ENCODE assay signal across 1 cellular context in the genomic region with DNA sequence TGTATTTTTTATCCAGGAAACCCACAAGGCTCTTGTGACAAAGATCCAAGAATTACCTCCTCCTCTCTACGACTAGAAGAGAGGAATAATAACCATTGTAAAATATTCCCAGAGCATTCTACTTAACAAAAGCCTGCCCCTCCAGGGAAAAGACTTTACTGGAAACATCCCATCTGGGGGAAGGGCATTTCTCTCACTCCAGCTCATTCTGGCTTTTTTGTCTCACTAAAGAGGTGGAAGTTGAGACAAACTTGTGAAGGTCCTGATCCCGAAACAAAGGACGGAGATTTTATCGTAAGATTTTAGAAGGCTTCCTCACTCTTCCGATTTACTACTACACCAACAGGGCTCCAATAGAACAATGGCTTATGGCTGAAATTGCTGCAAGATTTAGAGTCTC.
TF ChIP-seq lines count a peak whose summit lies in the region.

No MANE protein-coding gene starts in this region.

TF ChIP-seq in GM23338, 12 proteins besides CTCF, POLR2A, EP300 and RAD21 (continued from another document):
- TF ChIP-seq, protein P1, sequence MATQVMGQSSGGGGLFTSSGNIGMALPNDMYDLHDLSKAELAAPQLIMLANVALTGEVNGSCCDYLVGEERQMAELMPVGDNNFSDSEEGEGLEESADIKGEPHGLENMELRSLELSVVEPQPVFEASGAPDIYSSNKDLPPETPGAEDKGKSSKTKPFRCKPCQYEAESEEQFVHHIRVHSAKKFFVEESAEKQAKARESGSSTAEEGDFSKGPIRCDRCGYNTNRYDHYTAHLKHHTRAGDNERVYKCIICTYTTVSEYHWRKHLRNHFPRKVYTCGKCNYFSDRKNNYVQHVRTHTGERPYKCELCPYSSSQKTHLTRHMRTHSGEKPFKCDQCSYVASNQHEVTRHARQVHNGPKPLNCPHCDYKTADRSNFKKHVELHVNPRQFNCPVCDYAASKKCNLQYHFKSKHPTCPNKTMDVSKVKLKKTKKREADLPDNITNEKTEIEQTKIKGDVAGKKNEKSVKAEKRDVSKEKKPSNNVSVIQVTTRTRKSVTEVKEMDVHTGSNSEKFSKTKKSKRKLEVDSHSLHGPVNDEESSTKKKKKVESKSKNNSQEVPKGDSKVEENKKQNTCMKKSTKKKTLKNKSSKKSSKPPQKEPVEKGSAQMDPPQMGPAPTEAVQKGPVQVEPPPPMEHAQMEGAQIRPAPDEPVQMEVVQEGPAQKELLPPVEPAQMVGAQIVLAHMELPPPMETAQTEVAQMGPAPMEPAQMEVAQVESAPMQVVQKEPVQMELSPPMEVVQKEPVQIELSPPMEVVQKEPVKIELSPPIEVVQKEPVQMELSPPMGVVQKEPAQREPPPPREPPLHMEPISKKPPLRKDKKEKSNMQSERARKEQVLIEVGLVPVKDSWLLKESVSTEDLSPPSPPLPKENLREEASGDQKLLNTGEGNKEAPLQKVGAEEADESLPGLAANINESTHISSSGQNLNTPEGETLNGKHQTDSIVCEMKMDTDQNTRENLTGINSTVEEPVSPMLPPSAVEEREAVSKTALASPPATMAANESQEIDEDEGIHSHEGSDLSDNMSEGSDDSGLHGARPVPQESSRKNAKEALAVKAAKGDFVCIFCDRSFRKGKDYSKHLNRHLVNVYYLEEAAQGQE (IDR thresholded peaks at IDR 0.05; ENCODE audit: unreplicated experiment) = no peak
- TF ChIP-seq, protein P2, sequence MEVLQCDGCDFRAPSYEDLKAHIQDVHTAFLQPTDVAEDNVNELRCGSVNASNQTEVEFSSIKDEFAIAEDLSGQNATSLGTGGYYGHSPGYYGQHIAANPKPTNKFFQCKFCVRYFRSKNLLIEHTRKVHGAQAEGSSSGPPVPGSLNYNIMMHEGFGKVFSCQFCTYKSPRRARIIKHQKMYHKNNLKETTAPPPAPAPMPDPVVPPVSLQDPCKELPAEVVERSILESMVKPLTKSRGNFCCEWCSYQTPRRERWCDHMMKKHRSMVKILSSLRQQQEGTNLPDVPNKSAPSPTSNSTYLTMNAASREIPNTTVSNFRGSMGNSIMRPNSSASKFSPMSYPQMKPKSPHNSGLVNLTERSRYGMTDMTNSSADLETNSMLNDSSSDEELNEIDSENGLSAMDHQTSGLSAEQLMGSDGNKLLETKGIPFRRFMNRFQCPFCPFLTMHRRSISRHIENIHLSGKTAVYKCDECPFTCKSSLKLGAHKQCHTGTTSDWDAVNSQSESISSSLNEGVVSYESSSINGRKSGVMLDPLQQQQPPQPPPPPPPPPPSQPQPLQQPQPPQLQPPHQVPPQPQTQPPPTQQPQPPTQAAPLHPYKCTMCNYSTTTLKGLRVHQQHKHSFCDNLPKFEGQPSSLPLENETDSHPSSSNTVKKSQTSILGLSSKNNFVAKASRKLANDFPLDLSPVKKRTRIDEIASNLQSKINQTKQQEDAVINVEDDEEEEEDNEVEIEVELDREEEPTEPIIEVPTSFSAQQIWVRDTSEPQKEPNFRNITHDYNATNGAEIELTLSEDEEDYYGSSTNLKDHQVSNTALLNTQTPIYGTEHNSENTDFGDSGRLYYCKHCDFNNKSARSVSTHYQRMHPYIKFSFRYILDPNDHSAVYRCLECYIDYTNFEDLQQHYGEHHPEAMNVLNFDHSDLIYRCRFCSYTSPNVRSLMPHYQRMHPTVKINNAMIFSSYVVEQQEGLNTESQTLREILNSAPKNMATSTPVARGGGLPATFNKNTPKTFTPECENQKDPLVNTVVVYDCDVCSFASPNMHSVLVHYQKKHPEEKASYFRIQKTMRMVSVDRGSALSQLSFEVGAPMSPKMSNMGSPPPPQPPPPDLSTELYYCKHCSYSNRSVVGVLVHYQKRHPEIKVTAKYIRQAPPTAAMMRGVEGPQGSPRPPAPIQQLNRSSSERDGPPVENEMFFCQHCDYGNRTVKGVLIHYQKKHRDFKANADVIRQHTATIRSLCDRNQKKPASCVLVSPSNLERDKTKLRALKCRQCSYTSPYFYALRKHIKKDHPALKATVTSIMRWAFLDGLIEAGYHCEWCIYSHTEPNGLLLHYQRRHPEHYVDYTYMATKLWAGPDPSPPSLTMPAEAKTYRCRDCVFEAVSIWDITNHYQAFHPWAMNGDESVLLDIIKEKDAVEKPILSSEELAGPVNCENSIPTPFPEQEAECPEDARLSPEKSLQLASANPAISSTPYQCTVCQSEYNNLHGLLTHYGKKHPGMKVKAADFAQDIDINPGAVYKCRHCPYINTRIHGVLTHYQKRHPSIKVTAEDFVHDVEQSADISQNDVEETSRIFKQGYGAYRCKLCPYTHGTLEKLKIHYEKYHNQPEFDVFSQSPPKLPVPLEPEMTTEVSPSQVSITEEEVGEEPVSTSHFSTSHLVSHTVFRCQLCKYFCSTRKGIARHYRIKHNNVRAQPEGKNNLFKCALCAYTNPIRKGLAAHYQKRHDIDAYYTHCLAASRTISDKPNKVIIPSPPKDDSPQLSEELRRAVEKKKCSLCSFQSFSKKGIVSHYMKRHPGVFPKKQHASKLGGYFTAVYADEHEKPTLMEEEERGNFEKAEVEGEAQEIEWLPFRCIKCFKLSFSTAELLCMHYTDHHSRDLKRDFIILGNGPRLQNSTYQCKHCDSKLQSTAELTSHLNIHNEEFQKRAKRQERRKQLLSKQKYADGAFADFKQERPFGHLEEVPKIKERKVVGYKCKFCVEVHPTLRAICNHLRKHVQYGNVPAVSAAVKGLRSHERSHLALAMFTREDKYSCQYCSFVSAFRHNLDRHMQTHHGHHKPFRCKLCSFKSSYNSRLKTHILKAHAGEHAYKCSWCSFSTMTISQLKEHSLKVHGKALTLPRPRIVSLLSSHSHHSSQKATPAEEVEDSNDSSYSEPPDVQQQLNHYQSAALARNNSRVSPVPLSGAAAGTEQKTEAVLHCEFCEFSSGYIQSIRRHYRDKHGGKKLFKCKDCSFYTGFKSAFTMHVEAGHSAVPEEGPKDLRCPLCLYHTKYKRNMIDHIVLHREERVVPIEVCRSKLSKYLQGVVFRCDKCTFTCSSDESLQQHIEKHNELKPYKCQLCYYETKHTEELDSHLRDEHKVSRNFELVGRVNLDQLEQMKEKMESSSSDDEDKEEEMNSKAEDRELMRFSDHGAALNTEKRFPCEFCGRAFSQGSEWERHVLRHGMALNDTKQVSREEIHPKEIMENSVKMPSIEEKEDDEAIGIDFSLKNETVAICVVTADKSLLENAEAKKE (CRISPR knock-in tag; IDR thresholded peaks at IDR 0.05) = no peak
TF ChIP-seq in GM23338: peak in this region for 0.
